20 cellular contexts compared by ENCODE assay signal in the genomic region with DNA sequence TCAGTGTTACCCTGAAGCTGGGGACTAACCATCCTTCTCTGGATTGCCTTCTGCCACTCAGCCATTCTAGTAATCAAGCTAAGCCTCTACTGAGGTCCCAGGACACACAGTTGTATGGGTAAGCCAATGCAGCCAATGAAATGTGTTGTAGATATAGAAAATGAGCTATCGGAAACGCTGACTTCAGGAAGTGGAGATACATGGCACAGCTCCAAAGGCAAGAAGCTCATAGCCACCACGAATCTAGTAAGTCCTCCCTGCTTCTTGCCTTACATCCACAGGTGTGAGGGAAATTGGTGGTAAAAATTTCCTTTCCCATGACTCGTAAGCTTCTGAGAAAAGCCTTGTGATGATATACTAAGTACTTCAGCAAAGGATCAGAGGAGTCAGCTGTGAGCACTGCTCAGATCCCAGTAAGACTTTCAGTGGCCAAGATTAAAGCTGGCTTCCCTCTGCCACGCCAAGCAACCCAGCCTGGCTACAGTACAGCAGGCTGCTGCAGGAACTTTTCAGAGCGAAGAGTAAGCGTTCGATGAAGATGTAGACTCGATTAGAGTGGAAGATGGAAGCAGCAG.
"Had no signal": no experiment of that assay in that cellular context is flagged by ENCODE, and none has a peak within 500 bp of the region (broad histone marks: within the 10 kb centered on the region; RNA-seq: fewer than 3 reads in every experiment).

No MANE protein-coding gene starts in this region.

- H3K4me3 ChIP-seq: body of pancreas, gastrocnemius medialis, left ventricle myocardium inferior, SK-N-MC, thyroid gland had no signal

- H3K27me3 Mint-ChIP-seq: activated CD4-positive, alpha-beta T cell treated with anti-CD3 and anti-CD28 coated beads, Interleukin-2, amount 10 ng/mL, durations not matched to agents 24 days and 14 days; activated CD8-positive, alpha-beta memory T cell treated with anti-CD3 and anti-CD28 coated beads, Interleukin-2, amount 10 ng/mL, durations not matched to agents 7 days and 5 days; activated CD8-positive, alpha-beta T cell treated with anti-CD3 and anti-CD28 coated beads for 36 hours; activated naive CD4-positive, alpha-beta T cell treated with anti-CD3 and anti-CD28 coated beads, Interleukin-2, amount 50 U/mL, for 24 hours; dendritic cell treated with granulocyte-macrophage colony-stimulating factor and Interleukin-4, amounts not matched to agents 40 ng/mL and 50 ng/mL, for 4 days had no signal

- H3K9me3 Mint-ChIP-seq: activated CD4-positive, alpha-beta T cell treated with anti-CD3 and anti-CD28 coated beads, Interleukin-2, amount 10 ng/mL, durations not matched to agents 24 days and 14 days; activated CD8-positive, alpha-beta T cell treated with anti-CD3 and anti-CD28 coated beads for 36 hours; activated naive CD4-positive, alpha-beta T cell treated with anti-CD3 and anti-CD28 coated beads, Interleukin-2, amount 50 U/mL, for 24 hours; activated T-helper 1 cell treated with anti-CD3 and anti-CD28 coated beads, Interleukin-12 subunit alpha, Interleukin-12 subunit beta, Interleukin-2, Interleukin-4 antibody, amounts not matched to agents 30 ng/mL and 10 ng/mL and 1 ng/mL, durations not matched to agents 14 hours and 24 hours and 36 hours; dendritic cell treated with granulocyte-macrophage colony-stimulating factor and Interleukin-4, amounts not matched to agents 40 ng/mL and 50 ng/mL, for 4 days; nephron; WTC11 had no signal

- H3K27ac Mint-ChIP-seq: activated CD4-positive, alpha-beta T cell treated with anti-CD3 and anti-CD28 coated beads, Interleukin-2, amount 10 ng/mL, durations not matched to agents 24 days and 14 days; activated CD8-positive, alpha-beta memory T cell treated with anti-CD3 and anti-CD28 coated beads, Interleukin-2, amount 10 ng/mL, durations not matched to agents 7 days and 5 days; activated CD8-positive, alpha-beta T cell treated with anti-CD3 and anti-CD28 coated beads for 36 hours; activated naive CD4-positive, alpha-beta T cell treated with anti-CD3 and anti-CD28 coated beads, Interleukin-2, amount 50 U/mL, for 24 hours; activated T-helper 1 cell treated with anti-CD3 and anti-CD28 coated beads, Interleukin-12 subunit alpha, Interleukin-12 subunit beta, Interleukin-2, Interleukin-4 antibody, amounts not matched to agents 30 ng/mL and 10 ng/mL and 1 ng/mL, durations not matched to agents 14 hours and 24 hours and 36 hours; dendritic cell treated with granulocyte-macrophage colony-stimulating factor and Interleukin-4, amounts not matched to agents 40 ng/mL and 50 ng/mL, for 4 days; nephron; WTC11 had no signal

- ATAC-seq: activated CD8-positive, alpha-beta memory T cell treated with anti-CD3 and anti-CD28 coated beads, Interleukin-2, amount 10 ng/mL, durations not matched to agents 7 days and 5 days; activated CD8-positive, alpha-beta T cell treated with anti-CD3 and anti-CD28 coated beads for 36 hours; body of pancreas; gastrocnemius medialis; stimulated activated naive CD8-positive, alpha-beta T cell treated with anti-CD3 and anti-CD28 coated beads, Interleukin-15, Interleukin-2, amounts not matched to agents 100 U/mL and 50 U/mL, for 24 hours; WTC11 had no signal

- H3K4me3 Mint-ChIP-seq: activated CD4-positive, alpha-beta T cell treated with anti-CD3 and anti-CD28 coated beads, Interleukin-2, amount 10 ng/mL, durations not matched to agents 24 days and 14 days; activated CD8-positive, alpha-beta memory T cell treated with anti-CD3 and anti-CD28 coated beads, Interleukin-2, amount 10 ng/mL, durations not matched to agents 7 days and 5 days; activated CD8-positive, alpha-beta T cell treated with anti-CD3 and anti-CD28 coated beads for 36 hours; activated naive CD4-positive, alpha-beta T cell treated with anti-CD3 and anti-CD28 coated beads, Interleukin-2, amount 50 U/mL, for 24 hours; activated T-helper 1 cell treated with anti-CD3 and anti-CD28 coated beads, Interleukin-12 subunit alpha, Interleukin-12 subunit beta, Interleukin-2, Interleukin-4 antibody, amounts not matched to agents 30 ng/mL and 10 ng/mL and 1 ng/mL, durations not matched to agents 14 hours and 24 hours and 36 hours; dendritic cell treated with granulocyte-macrophage colony-stimulating factor and Interleukin-4, amounts not matched to agents 40 ng/mL and 50 ng/mL, for 4 days; nephron; WTC11 had no signal

- H3K4me1 ChIP-seq: body of pancreas, gastrocnemius medialis, left ventricle myocardium inferior, thyroid gland had no signal

- H3K36me3 ChIP-seq: gastrocnemius medialis, left ventricle myocardium inferior, thyroid gland had no signal

- H3K4me1 Mint-ChIP-seq: activated CD4-positive, alpha-beta T cell treated with anti-CD3 and anti-CD28 coated beads, Interleukin-2, amount 10 ng/mL, durations not matched to agents 24 days and 14 days; activated CD8-positive, alpha-beta memory T cell treated with anti-CD3 and anti-CD28 coated beads, Interleukin-2, amount 10 ng/mL, durations not matched to agents 7 days and 5 days; activated naive CD4-positive, alpha-beta T cell treated with anti-CD3 and anti-CD28 coated beads, Interleukin-2, amount 50 U/mL, for 24 hours had no signal

- DNase-seq: activated CD4-positive, alpha-beta T cell treated with anti-CD3 and anti-CD28 coated beads, Interleukin-2, amount 10 ng/mL, durations not matched to agents 24 days and 14 days; activated CD8-positive, alpha-beta memory T cell treated with anti-CD3 and anti-CD28 coated beads, Interleukin-2, amount 10 ng/mL, durations not matched to agents 7 days and 5 days; activated CD8-positive, alpha-beta T cell treated with anti-CD3 and anti-CD28 coated beads for 36 hours; activated gamma-delta T cell treated with Interleukin-2 at 50 U/mL for 16 hours; anterior cingulate cortex; body of pancreas; effector CD8-positive, alpha-beta T cell; gastrocnemius medialis; left ventricle myocardium inferior; nucleus accumbens; retina; stimulated activated CD4-positive, alpha-beta T cell treated with anti-CD3 and anti-CD28 coated beads, Interleukin-4, amount 100 ng/mL, for 4 hours; stimulated activated naive CD8-positive, alpha-beta T cell treated with anti-CD3 and anti-CD28 coated beads, Interleukin-15, Interleukin-2, amounts not matched to agents 100 U/mL and 50 U/mL, for 24 hours; thyroid gland had no signal

- H3K27me3 ChIP-seq: body of pancreas, gastrocnemius medialis, thyroid gland had no signal

- H3K36me3 Mint-ChIP-seq: activated CD8-positive, alpha-beta memory T cell treated with anti-CD3 and anti-CD28 coated beads, Interleukin-2, amount 10 ng/mL, durations not matched to agents 7 days and 5 days; WTC11 had no signal

- H3K27ac ChIP-seq: body of pancreas, gastrocnemius medialis, left ventricle myocardium inferior, SK-N-MC, thyroid gland had no signal

- H3K9me3 ChIP-seq: body of pancreas, gastrocnemius medialis, left ventricle myocardium inferior, thyroid gland had no signal
